In genomic region chr9:122056484-122056883, GRCh38 we compare ENCODE assay signal across 15 cellular contexts. TPM values are rescaled to one million over a fixed set of nuclear protein-coding genes. Genes with fewer than 3 reads are reported as not detected.
DNase-seq lines count a peak whose midpoint lies in the region; ATAC-seq, FAIRE-seq and TF ChIP-seq lines count a peak whose summit lies in the region.
"Had no signal": no experiment of that assay in that cellular context is flagged by ENCODE, and none has a peak within 500 bp of the region (broad histone marks: within the 10 kb centered on the region; RNA-seq: fewer than 3 reads in every experiment).

No MANE protein-coding gene starts in this region.

- H3K27ac ChIP-seq in GM23248 (no peak overlapping the region), MM.1S (ENCODE audit: low read length) (no peak overlapping the region), caudate nucleus (ENCODE audit: low read depth, low read length) (peak overlapping the region; percentile 89), HepG2 (ENCODE audit: extremely low read length, insufficient read depth, low read length) (no peak overlapping the region), ascending aorta (no peak overlapping the region)
- H3K27ac ChIP-seq: parathyroid adenoma, Peyer's patch had no signal

- CTCF ChIA-PET in HepG2 (lab: Yijun Ruan, JAX; ENCODE audit: low intra/inter-chr PET ratio, low total read pairs): no interaction called here

- H3K36me3 Mint-ChIP-seq in T-helper 2 cell treated with Interferon-gamma antibody and Interleukin-4, amounts not matched to agents 5 μg/mL and 100 μg/mL, for 36 hours (ENCODE audit: low read depth): no peaks in the 10 kb centered on the region

- H3K4me3 Mint-ChIP-seq in T-helper 2 cell treated with Interferon-gamma antibody and Interleukin-4, amounts not matched to agents 5 μg/mL and 100 μg/mL, for 36 hours: no peak overlapping the region

- no peak overlapping the region for H3K9ac ChIP-seq in GM23248
- no peak overlapping the region for H3K9ac ChIP-seq in MM.1S (ENCODE audit: low read length)
- H3K9ac ChIP-seq in HepG2 (ENCODE audit: insufficient read depth, low read depth, low read length): no peak overlapping the region
- H3K9ac ChIP-seq: parathyroid adenoma had no signal

- DNase-seq in GM23248: peak; percentile 37
- DNase-seq in MM.1S: peak; percentile 13
- DNase-seq in caudate nucleus (lab: John Stamatoyannopoulos, UW): no peak
- peak; percentile 11 for DNase-seq in HepG2 (ENCODE audit: low spot score)
- no peak for DNase-seq in stimulated activated CD4-positive, alpha-beta T cell treated with anti-CD3 and anti-CD28 coated beads, Interleukin-4, amount 100 ng/mL, for 4 hours
- no peak for DNase-seq in T-helper 2 cell treated with Interferon-gamma antibody and Interleukin-4, amounts not matched to agents 5 μg/mL and 100 μg/mL, for 36 hours (ENCODE audit: low spot score)
- no peak for DNase-seq in ascending aorta (ENCODE audit: low spot score in 2 of 2)
- DNase-seq in hypothalamus (lab: John Stamatoyannopoulos, UW): no peak
- DNase-seq: activated T-cell treated with anti-CD3 and anti-CD28 coated beads, Interleukin-2, amount 50 U/mL, for 1 hour; CD4-positive, alpha-beta memory T cell; NCI-H2227 treated with DMSO at 0.1 percent for 48 hours; Peyer's patch; stimulated activated naive CD4-positive, alpha-beta T cell had no signal

- WGBS in GM23248 (ENCODE audit: low coverage in 1 of 2, low lambda C conversion rate in 2 of 2, missing lambda C conversion rate in 2 of 2), 2 experiments: 94 to 97% methylated on average over 3 of the region's 3 CpGs
- WGBS in HepG2 (ENCODE audit: low lambda C conversion rate): 69% methylated on average over 3 of the region's 3 CpGs

- 0 out of 3 replicates have a peak, but pooled peaks have one; percentile 39 for ATAC-seq in HepG2

- no peak overlapping the region for H3K4me2 ChIP-seq in GM23248 (ENCODE audit: unreplicated experiment)
- no peak overlapping the region for H3K4me2 ChIP-seq in MM.1S (ENCODE audit: low read depth, low read length)
- no peak overlapping the region for H3K4me2 ChIP-seq in HepG2 (ENCODE audit: low read depth, low read length)

- H3K4me3 ChIP-seq in GM23248 (no peak overlapping the region), MM.1S (ENCODE audit: low read length) (no peak overlapping the region), HepG2 (replicated peaks in 1 of 3; ENCODE audit: insufficient read depth in 1 of 3, low read depth in 2 of 3, low read length in 3 of 3) (no peak overlapping the region), ascending aorta (no peak overlapping the region)
- H3K4me3 ChIP-seq: Peyer's patch had no signal

- in situ Hi-C loops in GM23248 (cut with MboI) (no loop called here), HepG2 (cut with HindIII; ENCODE audit: extremely low pct_ligation_motif_present, low pct_unique_long_range_greater_than_20kb) (no loop called here)

- H3K9me3 Mint-ChIP-seq in T-helper 2 cell treated with Interferon-gamma antibody and Interleukin-4, amounts not matched to agents 5 μg/mL and 100 μg/mL, for 36 hours: no peaks in the 10 kb centered on the region
- H3K9me3 Mint-ChIP-seq: CD4-positive, alpha-beta memory T cell had no signal

- H3K79me2 ChIP-seq in GM23248 (ENCODE audit: insufficient read depth): peaks cover 13% of the 10 kb centered on the region
- H3K79me2 ChIP-seq in MM.1S (ENCODE audit: low read length): no peaks in the 10 kb centered on the region
- H3K79me2 ChIP-seq in HepG2 (ENCODE audit: insufficient read depth, low read length): no peaks in the 10 kb centered on the region

- H2AFZ ChIP-seq in GM23248 (no peak overlapping the region), MM.1S (ENCODE audit: low read length) (no peak overlapping the region), HepG2 (ENCODE audit: low read length) (no peak overlapping the region)
- H2AFZ ChIP-seq: parathyroid adenoma had no signal

- TF ChIP-seq EP300 in HepG2 (IDR thresholded peaks at IDR 0.05; ENCODE audit: low read depth in 2 of 2, low read length in 2 of 2) (no peak), HepG2 (CRISPR knock-in tag; IDR thresholded peaks at IDR 0.05; ENCODE audit: borderline replicate concordance) (no peak)

- H3K27ac Mint-ChIP-seq in T-helper 2 cell treated with Interferon-gamma antibody and Interleukin-4, amounts not matched to agents 5 μg/mL and 100 μg/mL, for 36 hours: no peak overlapping the region
- H3K27ac Mint-ChIP-seq: CD4-positive, alpha-beta memory T cell had no signal

- no TSS peak for BruUV-seq in HepG2 (replicated peaks; lab: Mats Ljungman, UMichigan)

- peaks cover 16% of the 10 kb centered on the region for H3F3A ChIP-seq in GM23248 (ENCODE audit: insufficient read depth)
- no peaks in the 10 kb centered on the region for H3F3A ChIP-seq in MM.1S (ENCODE audit: insufficient read depth, low read length)

- no peak for TF ChIP-seq RAD21 in HepG2 (CRISPR knock-in tag; IDR thresholded peaks at IDR 0.05)

- intact Hi-C loops in HepG2 (cut with micrococcal nuclease; ENCODE audit: unreplicated experiment): no loop called here
- intact Hi-C loops in ascending aorta (cut with DNase I): no loop called here

- peaks cover 3% of the 10 kb centered on the region for H3K4me1 Mint-ChIP-seq in T-helper 2 cell treated with Interferon-gamma antibody and Interleukin-4, amounts not matched to agents 5 μg/mL and 100 μg/mL, for 36 hours (ENCODE audit: low read depth)

- no peaks in the 10 kb centered on the region for H3K9me2 ChIP-seq in GM23248 (ENCODE audit: insufficient read depth)
- no peaks in the 10 kb centered on the region for H3K9me2 ChIP-seq in MM.1S (replicated peaks; ENCODE audit: insufficient read depth, low read length)

- peaks cover 2% of the 10 kb centered on the region for H3K27me3 Mint-ChIP-seq in T-helper 2 cell treated with Interferon-gamma antibody and Interleukin-4, amounts not matched to agents 5 μg/mL and 100 μg/mL, for 36 hours (ENCODE audit: low read depth)
- H3K27me3 Mint-ChIP-seq: CD4-positive, alpha-beta memory T cell had no signal

- H3K27me3 ChIP-seq in GM23248 (replicated peaks; ENCODE audit: insufficient read depth) (no peaks in the 10 kb centered on the region), MM.1S (replicated peaks; ENCODE audit: insufficient read depth, low read length) (no peaks in the 10 kb centered on the region), HepG2 (ENCODE audit: control insufficient read depth in 1 of 2, insufficient read depth in 2 of 2, low read length in 2 of 2) (no peaks in the 10 kb centered on the region), ascending aorta (no peaks in the 10 kb centered on the region)
- H3K27me3 ChIP-seq: Peyer's patch had no signal

- H3K36me3 ChIP-seq in GM23248 (ENCODE audit: low read depth) (no peaks in the 10 kb centered on the region), MM.1S (replicated peaks; ENCODE audit: insufficient read depth, low read length) (no peaks in the 10 kb centered on the region), HepG2 (replicated peaks in 1 of 2; ENCODE audit: control insufficient read depth in 1 of 2, insufficient read depth in 2 of 2, low read length in 2 of 2) (no peaks in the 10 kb centered on the region; a peak in 1 of 5 replicates), ascending aorta (no peaks in the 10 kb centered on the region)
- H3K36me3 ChIP-seq: Peyer's patch had no signal

- FAIRE-seq in HepG2 (lab: Jason Lieb, UNC): no peak
- FAIRE-seq: H1 had no signal

- H3K4me1 ChIP-seq in GM23248 (ENCODE audit: insufficient read depth) (peaks cover 44% of the 10 kb centered on the region), MM.1S (ENCODE audit: low read length) (no peaks in the 10 kb centered on the region), HepG2 (ENCODE audit: insufficient read depth, low read length) (no peaks in the 10 kb centered on the region), ascending aorta (peaks cover 3 to 4% of the 10 kb centered on the region in 2 donors)

- H3K9me3 ChIP-seq in GM23248 (ENCODE audit: low read depth): no peaks in the 10 kb centered on the region
- H3K9me3 ChIP-seq in MM.1S (replicated peaks; ENCODE audit: insufficient read depth, low read length): no peaks in the 10 kb centered on the region
- no peaks in the 10 kb centered on the region for H3K9me3 ChIP-seq in HepG2 (ENCODE audit: low read length)
- no peaks in the 10 kb centered on the region for H3K9me3 ChIP-seq in ascending aorta
- H3K9me3 ChIP-seq: Peyer's patch had no signal

- POLR2A ChIA-PET in HepG2 (lab: Yijun Ruan, JAX): no interaction called here

- no peak for TF ChIP-seq POLR2A in HepG2 (IDR thresholded peaks at IDR 0.05; ENCODE audit: insufficient read depth in 1 of 2, low read depth in 2 of 2, low read length in 2 of 2)

- no peak for TF ChIP-seq CTCF in MM.1S (IDR thresholded peaks at IDR 0.05; ENCODE audit: low read length)
- no peak for TF ChIP-seq CTCF in HepG2 (CRISPR knock-in tag; IDR thresholded peaks at IDR 0.05)
- TF ChIP-seq CTCF in ascending aorta (IDR thresholded peaks at IDR 0.05): no peak

- H4K20me1 ChIP-seq in GM23248 (ENCODE audit: insufficient read depth) (no peaks in the 10 kb centered on the region), MM.1S (ENCODE audit: insufficient read depth, low read length) (no peaks in the 10 kb centered on the region), HepG2 (ENCODE audit: insufficient read depth, low read length) (no peaks in the 10 kb centered on the region)

RNA-seq across cellular contexts. Expression of gene TTLL11, which starts 36.6 kb away (rescaled TPM):
- total RNA-seq in GM23248 (2014; rRNA removed; shearing (Covaris generic)): 6.3 and 6.4 TPM in 2 replicates
- polyA plus RNA-seq in GM23248 (2016; fragmentation: Nextera tagmentation; extraction: Ambion mirVana): 5.0 and 5.1 TPM in 2 replicates
- 3.1 and 4.5 TPM in 2 replicates for total RNA-seq in HepG2 (2016; rRNA removed; fragmentation: Illumina TruSeq; extraction: Trizol)
- 4.2 and 4.4 TPM in 2 replicates for total RNA-seq in HepG2 (2016; cell fraction: cytosol; rRNA removed; fragmentation: Illumina TruSeq; extraction: Trizol; ENCODE audit: low read depth)
- 3.2 and 4.0 TPM in 2 replicates for total RNA-seq in HepG2 (2016; cell fraction: insoluble cytoplasmic fraction; rRNA removed; fragmentation: Illumina TruSeq; extraction: Trizol)
- total RNA-seq in HepG2 (2016; cell fraction: membrane; rRNA removed; fragmentation: Illumina TruSeq; extraction: Trizol): 8.0 and 8.2 TPM in 2 replicates
- 3.4 and 4.1 TPM in 2 replicates for total RNA-seq in HepG2 (2016; cell fraction: nucleus; rRNA removed; fragmentation: Illumina TruSeq; extraction: Trizol)
- 5.2 and 6.4 TPM in 2 replicates for polyA plus RNA-seq in HepG2 (2011; rRNA removed)
- polyA plus RNA-seq in HepG2 (2011; cell fraction: cytosol; rRNA removed): 4.2 and 5.3 TPM in 2 replicates
- polyA plus RNA-seq in HepG2 (2011; cell fraction: nucleus; rRNA removed): 2.5 and 3.8 TPM in 2 replicates
- 3.5 and 4.2 TPM in 2 replicates for polyA plus RNA-seq in HepG2 (2012)
- 4.5 and 4.7 TPM in 2 replicates for polyA plus RNA-seq in HepG2 (2016; cell fraction: cytosol; fragmentation: Illumina TruSeq; extraction: Trizol; ENCODE audit: low read depth)
- 4.7 and 6.7 TPM in 2 replicates for polyA plus RNA-seq in HepG2 (2016; cell fraction: insoluble cytoplasmic fraction; fragmentation: Illumina TruSeq; extraction: Trizol; ENCODE audit: low read depth)
- polyA plus RNA-seq in HepG2 (2016; cell fraction: membrane; fragmentation: Illumina TruSeq; extraction: Trizol; ENCODE audit: low read depth): 6.6 and 8.0 TPM in 2 replicates
- 4.7 and 5.7 TPM in 2 replicates for polyA plus RNA-seq in HepG2 (2016; cell fraction: nucleus; fragmentation: Illumina TruSeq; extraction: Trizol; ENCODE audit: insufficient read depth, low read depth)
- 3.5 and 6.7 TPM in 2 replicates for polyA minus RNA-seq in HepG2 (2011; rRNA and poly(A)+ RNA removed; ENCODE audit: low replicate concordance)
- 2.0 and 2.5 TPM in 2 replicates for polyA minus RNA-seq in HepG2 (2011; cell fraction: cytosol; rRNA and poly(A)+ RNA removed)
- 3.3 and 5.3 TPM in 2 replicates for polyA minus RNA-seq in HepG2 (2011; cell fraction: nucleus; rRNA and poly(A)+ RNA removed)
- 18.5 TPM for total RNA-seq in ascending aorta

Comparison
In these comparisons a context has a peak if more than half of its experiments do, and no peak if none do; other contexts are left out.
1. DNase-seq: peak in GM23248 (single experiment), MM.1S (single experiment) and HepG2 (single experiment); none in caudate nucleus (0 of 61), stimulated activated CD4-positive, alpha-beta T cell treated with anti-CD3 and anti-CD28 coated beads, Interleukin-4, amount 100 ng/mL, for 4 hours (0 of 2), T-helper 2 cell treated with Interferon-gamma antibody and Interleukin-4, amounts not matched to agents 5 μg/mL and 100 μg/mL, for 36 hours (single experiment), ascending aorta (0 of 2) and hypothalamus (0 of 51).